1 cellular context compared by ENCODE assay signal in genomic region chr11:36098046-36098445, GRCh38.
TF ChIP-seq lines count a peak whose summit lies in the region.

No MANE protein-coding gene starts in this region.

TF ChIP-seq in K562, 482 proteins besides CTCF, POLR2A, EP300 and RAD21 (continued from another document):
- TF ChIP-seq HSF4 (CRISPR knock-in tag; IDR thresholded peaks at IDR 0.05; ENCODE audit: borderline replicate concordance) = no peak
- TF ChIP-seq TSHZ1 (CRISPR knock-in tag; IDR thresholded peaks at IDR 0.05) = no peak
- TF ChIP-seq PHF21A (IDR thresholded peaks at IDR 0.05; ENCODE audit: borderline replicate concordance, low read depth) = no peak
- no peak for TF ChIP-seq LCOR (CRISPR knock-in tag; IDR thresholded peaks at IDR 0.05)
- TF ChIP-seq PBX2 (CRISPR knock-in tag; IDR thresholded peaks at IDR 0.05; ENCODE audit: low read depth) = no peak
- no peak for TF ChIP-seq PBX2 (tag; conservative IDR thresholded peaks at IDR 0.05; ENCODE audit: low read depth)
- TF ChIP-seq TCF7 (IDR thresholded peaks at IDR 0.05; ENCODE audit: borderline replicate concordance) = no peak
